Comparison of ENCODE assay signal across 8 cellular contexts in genomic region chr14:54669759-54670630, GRCh38.
A peak's percentile ranks its signal among the peaks of the same experiment; 100 is the strongest.
DNase-seq lines count a peak whose midpoint lies in the region.
"Had no signal": no experiment of that assay in that cellular context is flagged by ENCODE, and none has a peak within 500 bp of the region (broad histone marks: within the 10 kb centered on the region; RNA-seq: fewer than 3 reads in every experiment).

No MANE protein-coding gene starts in this region.

- peaks cover 21% of the 10 kb centered on the region for H3K4me1 ChIP-seq in GM23248 (ENCODE audit: insufficient read depth)
- H3K4me1 ChIP-seq in skeletal muscle tissue (ENCODE audit: control insufficient read depth in 3 of 3, insufficient read depth in 3 of 3, low read length in 3 of 3): peaks cover 85 to 90% (median 86%) of the 10 kb centered on the region in 3 donors
- H3K4me1 ChIP-seq in SJCRH30: peaks cover 61% of the 10 kb centered on the region

- no peaks in the 10 kb centered on the region for H3K36me3 Mint-ChIP-seq in T-helper 2 cell treated with Interferon-gamma antibody and Interleukin-4, amounts not matched to agents 5 μg/mL and 100 μg/mL, for 36 hours (ENCODE audit: low read depth)

- H3K27ac ChIP-seq in GM23248 (peak overlapping the region; percentile 27), skeletal muscle tissue (ENCODE audit: low read depth, low read length) (peak overlapping the region; percentile 32), SJCRH30 (no peak overlapping the region)

- WGBS in GM23248 (ENCODE audit: low coverage in 1 of 2, low lambda C conversion rate in 2 of 2, missing lambda C conversion rate in 2 of 2), 2 experiments: 29% methylated on average over 20 of the region's 20 CpGs

- DNase-seq in GM23248 (peak; percentile 88), fibroblast of gingiva (ENCODE audit: low read depth) (peak; percentile 26), hepatic stellate cell (ENCODE audit: low spot score) (no peak), SJCRH30 (no peak), NCI-H2029 (lab: John Stamatoyannopoulos, UW) (no peak)
- no peak for DNase-seq in T-helper 2 cell treated with Interferon-gamma antibody and Interleukin-4, amounts not matched to agents 5 μg/mL and 100 μg/mL, for 36 hours (ENCODE audit: low spot score)
- DNase-seq: activated CD4-positive, CD25-positive, alpha-beta regulatory T cell treated with anti-CD3 and anti-CD28 coated beads, Interleukin-2, amount 50 U/mL, for 72 hours had no signal

- H3K4me1 Mint-ChIP-seq in T-helper 2 cell treated with Interferon-gamma antibody and Interleukin-4, amounts not matched to agents 5 μg/mL and 100 μg/mL, for 36 hours (ENCODE audit: low read depth): peaks cover 35% of the 10 kb centered on the region

- H3K27me3 Mint-ChIP-seq in T-helper 2 cell treated with Interferon-gamma antibody and Interleukin-4, amounts not matched to agents 5 μg/mL and 100 μg/mL, for 36 hours (ENCODE audit: low read depth): peaks cover 8% of the 10 kb centered on the region

- H3F3A ChIP-seq in GM23248 (ENCODE audit: insufficient read depth): 0 out of 2 replicates have a peak, but pooled peaks cover 7% of the 10 kb centered on the region

- no peak overlapping the region for H3K4me3 Mint-ChIP-seq in T-helper 2 cell treated with Interferon-gamma antibody and Interleukin-4, amounts not matched to agents 5 μg/mL and 100 μg/mL, for 36 hours

- in situ Hi-C loops in GM23248 (cut with MboI): no loop called here

- peaks cover 89% of the 10 kb centered on the region for H3K79me2 ChIP-seq in GM23248 (ENCODE audit: insufficient read depth)

- no peaks in the 10 kb centered on the region for H3K9me3 Mint-ChIP-seq in T-helper 2 cell treated with Interferon-gamma antibody and Interleukin-4, amounts not matched to agents 5 μg/mL and 100 μg/mL, for 36 hours

- H3K9me2 ChIP-seq in GM23248 (ENCODE audit: insufficient read depth): no peaks in the 10 kb centered on the region

- no peaks in the 10 kb centered on the region for H3K27me3 ChIP-seq in GM23248 (replicated peaks; ENCODE audit: insufficient read depth)
- H3K27me3 ChIP-seq in skeletal muscle tissue (ENCODE audit: control insufficient read depth in 3 of 3, insufficient read depth in 3 of 3, low read length in 3 of 3): no peaks in the 10 kb centered on the region
- no peaks in the 10 kb centered on the region for H3K27me3 ChIP-seq in SJCRH30

- H3K9ac ChIP-seq in GM23248: peak overlapping the region; percentile 20; the same call in 1 of the 2 replicates
- no peak overlapping the region for H3K9ac ChIP-seq in skeletal muscle tissue (ENCODE audit: low read depth in 1 of 3, low read length in 3 of 3)

- no peaks in the 10 kb centered on the region for H4K20me1 ChIP-seq in GM23248 (ENCODE audit: insufficient read depth)

- peak overlapping the region; percentile 52 for H3K4me2 ChIP-seq in GM23248 (ENCODE audit: unreplicated experiment)

- H3K27ac Mint-ChIP-seq in T-helper 2 cell treated with Interferon-gamma antibody and Interleukin-4, amounts not matched to agents 5 μg/mL and 100 μg/mL, for 36 hours: peak overlapping the region; percentile 23

- H3K4me3 ChIP-seq in GM23248 (no peak overlapping the region), skeletal muscle tissue (ENCODE audit: low read length in 3 of 3) (no peak overlapping the region), SJCRH30 (no peak overlapping the region)

- H2AFZ ChIP-seq in GM23248: no peak overlapping the region

- no peaks in the 10 kb centered on the region for H3K9me3 ChIP-seq in GM23248 (ENCODE audit: low read depth)
- no peaks in the 10 kb centered on the region for H3K9me3 ChIP-seq in skeletal muscle tissue (ENCODE audit: control insufficient read depth in 3 of 3, low read length in 3 of 3)
- no peaks in the 10 kb centered on the region for H3K9me3 ChIP-seq in SJCRH30 (replicated peaks)

- H3K36me3 ChIP-seq in GM23248 (ENCODE audit: low read depth) (no peaks in the 10 kb centered on the region), skeletal muscle tissue (ENCODE audit: control insufficient read depth in 3 of 3, insufficient read depth in 3 of 3, low read length in 3 of 3) (no peaks in the 10 kb centered on the region), SJCRH30 (no peaks in the 10 kb centered on the region)

Comparison
In these comparisons a context has a peak if more than half of its experiments do, and no peak if none do; other contexts are left out.
1. DNase-seq: peak in GM23248 (single experiment) and fibroblast of gingiva (single experiment); none in T-helper 2 cell treated with Interferon-gamma antibody and Interleukin-4, amounts not matched to agents 5 μg/mL and 100 μg/mL, for 36 hours (single experiment), hepatic stellate cell (single experiment), SJCRH30 (0 of 2) and NCI-H2029 (single experiment).